ENCODE assay signal across 8 cellular contexts in genomic region chr6:125911019-125911418, GRCh38. TPM values are rescaled to one million over a fixed set of nuclear protein-coding genes. Genes with fewer than 3 reads are reported as not detected.
DNase-seq lines count a peak whose midpoint lies in the region; ATAC-seq lines count a peak whose summit lies in the region.
"Not testable (repeated sequence)": the region's sequence is repeated elsewhere in the genome, so short reads cannot be mapped to it uniquely, and the experiment has no call there.

No MANE protein-coding gene starts in this region.

- peaks cover 31% of the 10 kb centered on the region for H3K4me1 Mint-ChIP-seq in activated T-helper 2 cell treated with anti-CD3 and anti-CD28 coated beads, Interferon-gamma antibody, Interleukin-2, Interleukin-4, amounts not matched to agents 10 μg/mL and 5 μg/mL and 100 μg/mL, durations not matched to agents 14 hours and 24 hours and 36 hours (ENCODE audit: low read depth)
- not testable (repeated sequence) for H3K4me1 Mint-ChIP-seq in memory B cell; stimulated activated memory B cell treated with anti-CD40 and anti-IgM and Interleukin-4, amounts not matched to agents 10 μg/mL and 1 μg/mL and 100 μg/mL, for 72 hours

- H3K27ac ChIP-seq in SJCRH30 (peak overlapping the region; percentile 32), caudate nucleus (ENCODE audit: low read depth, low read length) (peak overlapping the region; percentile 65)

- H3K4me3 Mint-ChIP-seq in activated T-helper 2 cell treated with anti-CD3 and anti-CD28 coated beads, Interferon-gamma antibody, Interleukin-2, Interleukin-4, amounts not matched to agents 10 μg/mL and 5 μg/mL and 100 μg/mL, durations not matched to agents 14 hours and 24 hours and 36 hours (ENCODE audit: low read depth); memory B cell; stimulated activated memory B cell treated with anti-CD40 and anti-IgM and Interleukin-4, amounts not matched to agents 10 μg/mL and 1 μg/mL and 100 μg/mL, for 72 hours: not testable (repeated sequence)

- intact Hi-C loops in activated T-helper 2 cell treated with anti-CD3 and anti-CD28 coated beads, Interferon-gamma antibody, Interleukin-2, Interleukin-4, amounts not matched to agents 10 μg/mL and 5 μg/mL and 100 μg/mL, durations not matched to agents 14 hours and 24 hours and 36 hours (cut with micrococcal nuclease): loop anchor here (10.0 kb wide), 1 partner anchor 606 kb away; the partner anchor contains the start of gene HDDC2

- peak overlapping the region; percentile 75 for H3K27ac Mint-ChIP-seq in activated T-helper 2 cell treated with anti-CD3 and anti-CD28 coated beads, Interferon-gamma antibody, Interleukin-2, Interleukin-4, amounts not matched to agents 10 μg/mL and 5 μg/mL and 100 μg/mL, durations not matched to agents 14 hours and 24 hours and 36 hours
- H3K27ac Mint-ChIP-seq in memory B cell: peak overlapping the region; percentile 21
- H3K27ac Mint-ChIP-seq in stimulated activated memory B cell treated with anti-CD40 and anti-IgM and Interleukin-4, amounts not matched to agents 10 μg/mL and 1 μg/mL and 100 μg/mL, for 72 hours: peak overlapping the region; percentile 33

- not testable (repeated sequence) for H3K9me3 ChIP-seq in SJCRH30 (replicated peaks)

- not testable (repeated sequence) for H3K4me3 ChIP-seq in SJCRH30

- peak; percentile 2 for ATAC-seq in HG02981 (IDR thresholded peaks at IDR 0.05; ENCODE audit: unreplicated experiment)
- not testable (repeated sequence) for ATAC-seq in memory B cell (ENCODE audit: low read depth); stimulated activated memory B cell treated with anti-CD40 and anti-IgM and Interleukin-4, amounts not matched to agents 10 μg/mL and 1 μg/mL and 100 μg/mL, for 72 hours

- DNase-seq in CD1c-positive myeloid dendritic cell (ENCODE audit: extremely low spot score): peak; percentile 20
- DNase-seq in NCI-H69 (lab: John Stamatoyannopoulos, UW): peak; percentile 83
- DNase-seq in SJCRH30: peak; percentile 33 to 54
- DNase-seq in activated T-helper 2 cell treated with anti-CD3 and anti-CD28 coated beads, Interferon-gamma antibody, Interleukin-2, Interleukin-4, amounts not matched to agents 10 μg/mL and 5 μg/mL and 100 μg/mL, durations not matched to agents 14 hours and 24 hours and 36 hours (ENCODE audit: low spot score); caudate nucleus (lab: John Stamatoyannopoulos, UW); memory B cell (ENCODE audit: low spot score in 2 of 2): not testable (repeated sequence)

- H3K27me3 Mint-ChIP-seq in activated T-helper 2 cell treated with anti-CD3 and anti-CD28 coated beads, Interferon-gamma antibody, Interleukin-2, Interleukin-4, amounts not matched to agents 10 μg/mL and 5 μg/mL and 100 μg/mL, durations not matched to agents 14 hours and 24 hours and 36 hours (ENCODE audit: low read depth); memory B cell; stimulated activated memory B cell treated with anti-CD40 and anti-IgM and Interleukin-4, amounts not matched to agents 10 μg/mL and 1 μg/mL and 100 μg/mL, for 72 hours: not testable (repeated sequence)

- H3K27me3 ChIP-seq in SJCRH30: not testable (repeated sequence)

- H3K9me3 Mint-ChIP-seq in activated T-helper 2 cell treated with anti-CD3 and anti-CD28 coated beads, Interferon-gamma antibody, Interleukin-2, Interleukin-4, amounts not matched to agents 10 μg/mL and 5 μg/mL and 100 μg/mL, durations not matched to agents 14 hours and 24 hours and 36 hours; memory B cell; stimulated activated memory B cell treated with anti-CD40 and anti-IgM and Interleukin-4, amounts not matched to agents 10 μg/mL and 1 μg/mL and 100 μg/mL, for 72 hours: not testable (repeated sequence)

- peaks cover 50% of the 10 kb centered on the region for H3K4me1 ChIP-seq in SJCRH30

- H3K36me3 Mint-ChIP-seq in activated T-helper 2 cell treated with anti-CD3 and anti-CD28 coated beads, Interferon-gamma antibody, Interleukin-2, Interleukin-4, amounts not matched to agents 10 μg/mL and 5 μg/mL and 100 μg/mL, durations not matched to agents 14 hours and 24 hours and 36 hours (ENCODE audit: low read depth): peaks cover 48% of the 10 kb centered on the region
- peaks cover 16% of the 10 kb centered on the region for H3K36me3 Mint-ChIP-seq in memory B cell
- H3K36me3 Mint-ChIP-seq in stimulated activated memory B cell treated with anti-CD40 and anti-IgM and Interleukin-4, amounts not matched to agents 10 μg/mL and 1 μg/mL and 100 μg/mL, for 72 hours: peaks cover 37% of the 10 kb centered on the region

- not testable (repeated sequence) for H3K36me3 ChIP-seq in SJCRH30

RNA-seq across cellular contexts. Expression of gene HINT3, which starts 45.6 kb away (rescaled TPM):
- total RNA-seq in SJCRH30 (2014; rRNA removed; shearing (Covaris generic)): 7.9 and 8.8 TPM in 2 replicates
- total RNA-seq in activated T-helper 2 cell treated with anti-CD3 and anti-CD28 coated beads, Interferon-gamma antibody, Interleukin-2, Interleukin-4, amounts not matched to agents 10 μg/mL and 5 μg/mL and 100 μg/mL, durations not matched to agents 14 hours and 24 hours and 36 hours: 7.1 and 7.9 TPM in 2 replicates

Comparison
In these comparisons a context has a peak if more than half of its experiments do, and no peak if none do; other contexts are left out.
1. H3K27ac Mint-ChIP-seq: peak in every context shown above with its lines; median percentile 75 in activated T-helper 2 cell treated with anti-CD3 and anti-CD28 coated beads, Interferon-gamma antibody, Interleukin-2, Interleukin-4, amounts not matched to agents 10 μg/mL and 5 μg/mL and 100 μg/mL, durations not matched to agents 14 hours and 24 hours and 36 hours; 33 in stimulated activated memory B cell treated with anti-CD40 and anti-IgM and Interleukin-4, amounts not matched to agents 10 μg/mL and 1 μg/mL and 100 μg/mL, for 72 hours; 21 in memory B cell.